Comparison of ENCODE assay signal across 20 cellular contexts in the genomic region with DNA sequence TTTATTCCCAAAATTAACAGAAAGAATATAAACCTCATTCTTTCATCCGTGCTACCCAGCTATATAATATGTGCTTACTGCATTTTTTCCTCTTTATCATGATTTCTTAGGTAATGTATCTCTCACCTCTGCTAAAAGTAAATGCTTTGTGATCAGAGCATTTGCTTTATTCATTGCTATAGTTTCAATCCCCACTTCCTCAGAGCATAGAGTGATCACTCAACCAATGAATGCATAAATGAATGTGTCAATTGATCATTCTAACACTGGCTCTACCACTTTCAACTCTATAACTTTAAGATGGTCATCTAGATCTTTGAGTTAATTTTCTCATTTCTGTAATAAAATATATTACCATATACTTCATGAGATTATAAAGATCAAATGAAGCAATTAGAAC.
DNase-seq lines count a peak whose midpoint lies in the region; ATAC-seq, FAIRE-seq and TF ChIP-seq lines count a peak whose summit lies in the region.
"Had no signal": no experiment of that assay in that cellular context is flagged by ENCODE, and none has a peak within 500 bp of the region (broad histone marks: within the 10 kb centered on the region; RNA-seq: fewer than 3 reads in every experiment).

No MANE protein-coding gene starts in this region.

- TF ChIP-seq CTCF in neural progenitor cell (IDR thresholded peaks at IDR 0.05) (no peak), pancreas (IDR thresholded peaks at IDR 0.05) (no peak)

- H3K9ac ChIP-seq in neural progenitor cell = no peak overlapping the region
- H3K9ac ChIP-seq: BLaER1 had no signal

- H4K20me1 ChIP-seq in neural progenitor cell (ENCODE audit: low read depth) = no peaks in the 10 kb centered on the region
- H4K20me1 ChIP-seq: BLaER1 had no signal

- peak; percentile 50 for FAIRE-seq in GM12891 (lab: Jason Lieb, UNC)
- FAIRE-seq in pancreas (lab: Jason Lieb, UNC) = no peak
- FAIRE-seq: G401.6, GM18507, GM19239 had no signal

- TF ChIP-seq POLR2A in GM12891 (IDR thresholded peaks at IDR 0.05; ENCODE audit: low read depth, low read length) = no peak

- peaks cover 4% of the 10 kb centered on the region for H3K4me1 Mint-ChIP-seq in neural progenitor cell
- H3K4me1 Mint-ChIP-seq: CD4-positive, CD25-positive, alpha-beta regulatory T cell had no signal

- no peaks in the 10 kb centered on the region for H3K27me3 ChIP-seq in neural progenitor cell
- H3K27me3 ChIP-seq in pancreas = no peaks in the 10 kb centered on the region
- H3K27me3 ChIP-seq: BLaER1 had no signal

- no peaks in the 10 kb centered on the region for H3K9me3 ChIP-seq in neural progenitor cell (ENCODE audit: low read depth)
- no peaks in the 10 kb centered on the region for H3K9me3 ChIP-seq in pancreas
- H3K9me3 ChIP-seq: BLaER1, Caco-2 had no signal

- H3K27ac ChIP-seq in neural progenitor cell = no peak overlapping the region
- H3K27ac ChIP-seq in pancreas = no peak overlapping the region
- H3K27ac ChIP-seq: BLaER1, C4-2B had no signal

- H3K36me3 ChIP-seq in neural progenitor cell = no peaks in the 10 kb centered on the region
- H3K36me3 ChIP-seq in pancreas = no peaks in the 10 kb centered on the region
- H3K36me3 ChIP-seq: BLaER1 had no signal

- H3K9me3 Mint-ChIP-seq in neural progenitor cell = no peaks in the 10 kb centered on the region
- H3K9me3 Mint-ChIP-seq: GM23338, H9 had no signal

- no peak for DNase-seq in GM12891 (ENCODE audit: insufficient read length, low spot score)
- no peak for DNase-seq in neural progenitor cell (ENCODE audit: low spot score)
- no peak for DNase-seq in HK-2 (ENCODE audit: unreplicated experiment)
- DNase-seq in pancreas = no peak
- DNase-seq: Caco-2; CD4-positive, CD25-positive, alpha-beta regulatory T cell; CD8-positive, alpha-beta T cell; DMS153; DND-41; H9 had no signal

- H3K27me3 Mint-ChIP-seq in neural progenitor cell (ENCODE audit: insufficient read depth, low read depth) = no peaks in the 10 kb centered on the region
- H3K27me3 Mint-ChIP-seq: B cell; CD4-positive, CD25-positive, alpha-beta regulatory T cell had no signal

- H3K4me3 ChIP-seq in neural progenitor cell (no peak overlapping the region), pancreas (no peak overlapping the region)
- H3K4me3 ChIP-seq: BLaER1, GM23338 had no signal

- WGBS in pancreas, 2 donors = 87 to 89% methylated on average over 1 of the region's 1 CpG

- H2AFZ ChIP-seq in neural progenitor cell (replicated peaks) = peak overlapping the region; percentile 12
- H2AFZ ChIP-seq: GM23338 had no signal

- no peak overlapping the region for H3K4me2 ChIP-seq in neural progenitor cell
- H3K4me2 ChIP-seq: BLaER1, GM23338 had no signal

- H3K4me1 ChIP-seq in neural progenitor cell = no peaks in the 10 kb centered on the region
- no peaks in the 10 kb centered on the region for H3K4me1 ChIP-seq in pancreas
- H3K4me1 ChIP-seq: BLaER1, Caco-2 had no signal

- no peak overlapping the region for H3K4me3 Mint-ChIP-seq in neural progenitor cell
- H3K4me3 Mint-ChIP-seq: B cell; CD4-positive, CD25-positive, alpha-beta regulatory T cell; CD8-positive, alpha-beta T cell; GM23338; H9 had no signal

- no peak overlapping the region for H3K27ac Mint-ChIP-seq in neural progenitor cell
- H3K27ac Mint-ChIP-seq: B cell; CD4-positive, CD25-positive, alpha-beta regulatory T cell; CD8-positive, alpha-beta T cell; GM23338; H9 had no signal

- intact Hi-C loops in pancreas (cut with DNase I) = no loop called here

- H3K79me2 ChIP-seq in neural progenitor cell (ENCODE audit: low read depth) = no peaks in the 10 kb centered on the region

- no peaks in the 10 kb centered on the region for H3K36me3 Mint-ChIP-seq in neural progenitor cell
- H3K36me3 Mint-ChIP-seq: CD4-positive, CD25-positive, alpha-beta regulatory T cell; CD8-positive, alpha-beta T cell had no signal

- no peaks in the 10 kb centered on the region for H3F3A ChIP-seq in neural progenitor cell (ENCODE audit: low read depth)

- ATAC-seq in GM19351 (IDR thresholded peaks at IDR 0.05; ENCODE audit: unreplicated experiment) = peak; percentile 59
- ATAC-seq in HG03565 (IDR thresholded peaks at IDR 0.05; ENCODE audit: unreplicated experiment) = no peak
- no peak for ATAC-seq in pancreas
- ATAC-seq: CD8-positive, alpha-beta T cell; GM23338; HCT116 had no signal

TF ChIP-seq in GM12891, 5 proteins besides CTCF, POLR2A, EP300 and RAD21:
- TF ChIP-seq TAF1 (IDR thresholded peaks at IDR 0.05; ENCODE audit: low read depth, low read length) = no peak
- TF ChIP-seq PAX5 (IDR thresholded peaks at IDR 0.05; ENCODE audit: insufficient read depth, low read length, severe bottlenecking) = no peak
- TF ChIP-seq SPI1 (IDR thresholded peaks at IDR 0.05; ENCODE audit: low read depth, low read length) = peak; percentile 80
